In the genomic region with DNA sequence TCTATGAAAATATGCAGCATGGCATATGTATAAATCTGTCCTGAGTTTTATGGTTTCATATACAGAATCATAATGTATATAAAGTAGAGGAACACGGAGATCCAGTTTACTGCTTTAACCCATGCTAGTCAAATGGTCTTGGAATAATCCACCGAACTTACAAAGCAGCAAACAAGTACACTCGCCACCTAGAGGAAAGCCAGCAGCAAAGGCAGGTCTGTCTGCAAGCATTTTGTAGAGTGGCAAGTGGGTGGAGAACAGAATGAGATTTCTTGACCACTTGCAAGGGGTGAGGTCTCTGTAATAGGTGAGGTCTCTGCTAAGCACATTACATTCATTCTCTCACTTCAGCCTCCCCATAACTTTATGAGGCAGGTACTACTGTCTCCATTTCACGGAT, we compare ENCODE assay signal across 21 cellular contexts.
DNase-seq lines count a peak whose midpoint lies in the region; TF ChIP-seq lines count a peak whose summit lies in the region.
"Had no signal": no experiment of that assay in that cellular context is flagged by ENCODE, and none has a peak within 500 bp of the region (broad histone marks: within the 10 kb centered on the region; RNA-seq: fewer than 3 reads in every experiment).

No MANE protein-coding gene starts in this region.

- DNase-seq in GM12864 (ENCODE audit: low read depth) (no peak), endodermal cell (peak; percentile 65), HUDEP-2 (lab: John Stamatoyannopoulos, UW; ENCODE audit: unreplicated experiment in 76 of 76) (no peak), GM03348 (ENCODE audit: low spot score) (no peak), NCI-H1105 treated with DMSO at 0.1 percent for 48 hours (lab: John Stamatoyannopoulos, UW) (no peak)
- no peak for DNase-seq in activated T-cell treated with anti-CD3 and anti-CD28 coated beads, Interleukin-2, amount 50 U/mL, for 48 hours
- DNase-seq: activated CD4-positive, alpha-beta T cell treated with anti-CD3 and anti-CD28 coated beads for 1 hour; activated effector memory CD4-positive, alpha-beta T cell treated with Interleukin-2 at 50 U/mL for 16 hours; adrenal gland; central memory CD4-positive, alpha-beta T cell; effector CD8-positive, alpha-beta T cell; MM.1S; NCI-H2081; NCI-H69; SHP77; stimulated activated CD4-positive, alpha-beta T cell treated with anti-CD3 and anti-CD28 coated beads, Interleukin-12 subunit alpha, Interleukin-12 subunit beta, amount 100 ng/mL, for 4 hours had no signal

- H3K9me3 ChIP-seq in OCI-LY3 (ENCODE audit: insufficient read depth, low read length), result no peaks in the 10 kb centered on the region
- no peaks in the 10 kb centered on the region for H3K9me3 ChIP-seq in endodermal cell (ENCODE audit: control insufficient read depth, low read length)
- H3K9me3 ChIP-seq: adrenal gland had no signal

- no peak overlapping the region for H3K27ac Mint-ChIP-seq in endodermal cell
- H3K27ac Mint-ChIP-seq: B cell; stimulated activated effector memory CD8-positive, alpha-beta T cell treated with anti-CD3 and anti-CD28 coated beads, Interleukin-12 subunit alpha, Interleukin-12 subunit beta, amount 100 ng/mL, for 72 hours had no signal

- no peaks in the 10 kb centered on the region for H3K36me3 Mint-ChIP-seq in endodermal cell (ENCODE audit: low read depth)
- H3K36me3 Mint-ChIP-seq: stimulated activated effector memory CD8-positive, alpha-beta T cell treated with anti-CD3 and anti-CD28 coated beads, Interleukin-12 subunit alpha, Interleukin-12 subunit beta, amount 100 ng/mL, for 72 hours had no signal

- H3K79me2 ChIP-seq in OCI-LY3 (ENCODE audit: low read length), result no peaks in the 10 kb centered on the region
- H3K79me2 ChIP-seq: hepatocyte had no signal

- peaks cover 15% of the 10 kb centered on the region for H3K27me3 Mint-ChIP-seq in endodermal cell (ENCODE audit: insufficient read depth)

- H3K27me3 ChIP-seq in OCI-LY3 (ENCODE audit: low read depth, low read length) (peaks cover 9% of the 10 kb centered on the region), endodermal cell (ENCODE audit: control insufficient read depth, insufficient read depth, low read length, poor library complexity, severe bottlenecking) (peaks cover 5% of the 10 kb centered on the region)
- H3K27me3 ChIP-seq: adrenal gland had no signal

- 53 to 63% methylated on average over 3 to 4 of the region's 4 CpGs for WGBS in endodermal cell (ENCODE audit: insufficient coverage in 1 of 2, insufficient read length in 1 of 2), 2 experiments

- TF ChIP-seq CTCF in C4-2B (conservative IDR thresholded peaks at IDR 0.05) (peak; percentile 34), GM12864 (IDR thresholded peaks at IDR 0.05; ENCODE audit: low read depth, low read length, missing control alignments) (peak; percentile 14), OCI-LY3 (IDR thresholded peaks at IDR 0.05; ENCODE audit: low read depth, low read length) (peak; percentile 21; the same call in 1 of the 2 replicates), endodermal cell (conservative IDR thresholded peaks at IDR 0.05) (peak; percentile 74)

- no peaks in the 10 kb centered on the region for H4K20me1 ChIP-seq in OCI-LY3 (ENCODE audit: insufficient read depth, low read length)

- no peak overlapping the region for H3K27ac ChIP-seq in C4-2B
- no peak overlapping the region for H3K27ac ChIP-seq in OCI-LY3 (ENCODE audit: low read length)
- no peak overlapping the region for H3K27ac ChIP-seq in endodermal cell (ENCODE audit: low read depth, low read length)
- H3K27ac ChIP-seq: adrenal gland, hepatocyte had no signal

- H3K4me3 Mint-ChIP-seq in endodermal cell, result no peak overlapping the region
- H3K4me3 Mint-ChIP-seq: B cell; stimulated activated effector memory CD8-positive, alpha-beta T cell treated with anti-CD3 and anti-CD28 coated beads, Interleukin-12 subunit alpha, Interleukin-12 subunit beta, amount 100 ng/mL, for 72 hours had no signal

- H2AFZ ChIP-seq in OCI-LY3 (ENCODE audit: low read depth, low read length), result no peak overlapping the region
- H2AFZ ChIP-seq: hepatocyte had no signal

- H3K4me1 Mint-ChIP-seq in endodermal cell, result peaks cover 3% of the 10 kb centered on the region
- H3K4me1 Mint-ChIP-seq: B cell; stimulated activated effector memory CD8-positive, alpha-beta T cell treated with anti-CD3 and anti-CD28 coated beads, Interleukin-12 subunit alpha, Interleukin-12 subunit beta, amount 100 ng/mL, for 72 hours had no signal

- H3K9me3 Mint-ChIP-seq in endodermal cell, result no peaks in the 10 kb centered on the region
- H3K9me3 Mint-ChIP-seq: stimulated activated effector memory CD8-positive, alpha-beta T cell treated with anti-CD3 and anti-CD28 coated beads, Interleukin-12 subunit alpha, Interleukin-12 subunit beta, amount 100 ng/mL, for 72 hours had no signal

- H3K4me3 ChIP-seq in GM12864 (ENCODE audit: low read depth, low read length), result no peak overlapping the region
- H3K4me3 ChIP-seq in OCI-LY3 (ENCODE audit: low read length), result no peak overlapping the region
- no peak overlapping the region for H3K4me3 ChIP-seq in endodermal cell (ENCODE audit: low read length)
- H3K4me3 ChIP-seq: adrenal gland, hepatocyte had no signal

- no peaks in the 10 kb centered on the region for H3K4me1 ChIP-seq in OCI-LY3 (ENCODE audit: low read length)
- no peaks in the 10 kb centered on the region for H3K4me1 ChIP-seq in endodermal cell (ENCODE audit: control insufficient read depth, insufficient read depth, low read length)
- H3K4me1 ChIP-seq: adrenal gland had no signal

- no peak overlapping the region for H3K4me2 ChIP-seq in OCI-LY3 (ENCODE audit: low read length)
- H3K4me2 ChIP-seq: hepatocyte had no signal

- no peak overlapping the region for H3K9ac ChIP-seq in OCI-LY3 (ENCODE audit: low read length)
- no peak overlapping the region for H3K9ac ChIP-seq in endodermal cell (ENCODE audit: extremely low read depth, low read length, poor library complexity, severe bottlenecking)

- no peaks in the 10 kb centered on the region for H3K36me3 ChIP-seq in OCI-LY3 (replicated peaks; ENCODE audit: low read depth, low read length)
- no peaks in the 10 kb centered on the region for H3K36me3 ChIP-seq in endodermal cell (ENCODE audit: control insufficient read depth, insufficient read depth, low read length)
- H3K36me3 ChIP-seq: adrenal gland had no signal

Comparison
In these comparisons a context has a peak if more than half of its experiments do, and no peak if none do; other contexts are left out.
1. CTCF ChIP-seq: peak in every context shown above with its lines; median percentile 74 in endodermal cell; 34 in C4-2B; 21 in OCI-LY3; 14 in GM12864.